In the genomic region with DNA sequence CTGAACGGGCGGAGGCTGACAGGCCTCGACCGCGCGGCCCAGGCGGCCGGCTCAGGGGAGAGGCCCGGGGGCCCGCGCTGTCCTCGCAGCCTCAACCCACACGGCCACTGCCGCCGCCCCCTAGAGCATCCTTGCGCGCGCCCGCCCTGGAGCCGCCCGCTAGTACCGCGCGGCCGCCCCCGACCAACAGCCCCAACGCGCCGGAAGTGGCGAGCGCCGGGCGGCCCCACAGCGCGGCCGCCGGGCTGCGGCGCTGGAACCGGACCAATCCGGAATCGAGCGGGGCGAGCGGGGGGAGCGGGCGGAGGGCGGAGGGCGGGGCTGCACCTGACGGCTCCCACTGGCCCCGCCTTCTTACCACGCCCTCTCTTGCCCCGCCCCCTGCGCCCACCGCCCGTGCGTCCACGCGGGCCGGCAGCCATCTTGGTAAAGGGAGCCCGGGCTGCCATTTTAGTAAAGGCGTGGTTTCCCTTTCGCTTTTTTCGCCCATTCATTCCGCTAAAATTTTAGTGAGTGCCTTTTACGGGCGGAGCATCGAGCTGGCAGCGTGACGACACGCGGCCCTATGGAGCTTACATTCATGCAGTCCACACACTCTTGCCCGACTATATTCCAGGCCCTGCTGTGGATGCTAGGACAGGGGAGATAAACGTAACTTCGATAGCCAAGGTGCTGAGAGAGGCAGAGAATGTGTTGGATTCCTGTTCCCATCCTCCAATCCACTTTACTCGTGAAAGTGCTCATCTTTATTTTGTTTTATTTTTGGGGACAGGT, we compare ENCODE assay signal across 1 cellular context.
TF ChIP-seq lines count a peak whose summit lies in the region.

A gene with protein sequence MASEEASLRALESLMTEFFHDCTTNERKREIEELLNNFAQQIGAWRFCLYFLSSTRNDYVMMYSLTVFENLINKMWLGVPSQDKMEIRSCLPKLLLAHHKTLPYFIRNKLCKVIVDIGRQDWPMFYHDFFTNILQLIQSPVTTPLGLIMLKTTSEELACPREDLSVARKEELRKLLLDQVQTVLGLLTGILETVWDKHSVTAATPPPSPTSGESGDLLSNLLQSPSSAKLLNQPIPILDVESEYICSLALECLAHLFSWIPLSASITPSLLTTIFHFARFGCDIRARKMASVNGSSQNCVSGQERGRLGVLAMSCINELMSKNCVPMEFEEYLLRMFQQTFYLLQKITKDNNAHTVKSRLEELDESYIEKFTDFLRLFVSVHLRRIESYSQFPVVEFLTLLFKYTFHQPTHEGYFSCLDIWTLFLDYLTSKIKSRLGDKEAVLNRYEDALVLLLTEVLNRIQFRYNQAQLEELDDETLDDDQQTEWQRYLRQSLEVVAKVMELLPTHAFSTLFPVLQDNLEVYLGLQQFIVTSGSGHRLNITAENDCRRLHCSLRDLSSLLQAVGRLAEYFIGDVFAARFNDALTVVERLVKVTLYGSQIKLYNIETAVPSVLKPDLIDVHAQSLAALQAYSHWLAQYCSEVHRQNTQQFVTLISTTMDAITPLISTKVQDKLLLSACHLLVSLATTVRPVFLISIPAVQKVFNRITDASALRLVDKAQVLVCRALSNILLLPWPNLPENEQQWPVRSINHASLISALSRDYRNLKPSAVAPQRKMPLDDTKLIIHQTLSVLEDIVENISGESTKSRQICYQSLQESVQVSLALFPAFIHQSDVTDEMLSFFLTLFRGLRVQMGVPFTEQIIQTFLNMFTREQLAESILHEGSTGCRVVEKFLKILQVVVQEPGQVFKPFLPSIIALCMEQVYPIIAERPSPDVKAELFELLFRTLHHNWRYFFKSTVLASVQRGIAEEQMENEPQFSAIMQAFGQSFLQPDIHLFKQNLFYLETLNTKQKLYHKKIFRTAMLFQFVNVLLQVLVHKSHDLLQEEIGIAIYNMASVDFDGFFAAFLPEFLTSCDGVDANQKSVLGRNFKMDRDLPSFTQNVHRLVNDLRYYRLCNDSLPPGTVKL (minus strand): TSS at position 208 of the 774 bp plus-strand sequence. CDS start 597 bp downstream, outside the sequence.

TF ChIP-seq in GM12878, 131 proteins besides CTCF, POLR2A, EP300 and RAD21 (continued from another document):
- TF ChIP-seq, protein P1, sequence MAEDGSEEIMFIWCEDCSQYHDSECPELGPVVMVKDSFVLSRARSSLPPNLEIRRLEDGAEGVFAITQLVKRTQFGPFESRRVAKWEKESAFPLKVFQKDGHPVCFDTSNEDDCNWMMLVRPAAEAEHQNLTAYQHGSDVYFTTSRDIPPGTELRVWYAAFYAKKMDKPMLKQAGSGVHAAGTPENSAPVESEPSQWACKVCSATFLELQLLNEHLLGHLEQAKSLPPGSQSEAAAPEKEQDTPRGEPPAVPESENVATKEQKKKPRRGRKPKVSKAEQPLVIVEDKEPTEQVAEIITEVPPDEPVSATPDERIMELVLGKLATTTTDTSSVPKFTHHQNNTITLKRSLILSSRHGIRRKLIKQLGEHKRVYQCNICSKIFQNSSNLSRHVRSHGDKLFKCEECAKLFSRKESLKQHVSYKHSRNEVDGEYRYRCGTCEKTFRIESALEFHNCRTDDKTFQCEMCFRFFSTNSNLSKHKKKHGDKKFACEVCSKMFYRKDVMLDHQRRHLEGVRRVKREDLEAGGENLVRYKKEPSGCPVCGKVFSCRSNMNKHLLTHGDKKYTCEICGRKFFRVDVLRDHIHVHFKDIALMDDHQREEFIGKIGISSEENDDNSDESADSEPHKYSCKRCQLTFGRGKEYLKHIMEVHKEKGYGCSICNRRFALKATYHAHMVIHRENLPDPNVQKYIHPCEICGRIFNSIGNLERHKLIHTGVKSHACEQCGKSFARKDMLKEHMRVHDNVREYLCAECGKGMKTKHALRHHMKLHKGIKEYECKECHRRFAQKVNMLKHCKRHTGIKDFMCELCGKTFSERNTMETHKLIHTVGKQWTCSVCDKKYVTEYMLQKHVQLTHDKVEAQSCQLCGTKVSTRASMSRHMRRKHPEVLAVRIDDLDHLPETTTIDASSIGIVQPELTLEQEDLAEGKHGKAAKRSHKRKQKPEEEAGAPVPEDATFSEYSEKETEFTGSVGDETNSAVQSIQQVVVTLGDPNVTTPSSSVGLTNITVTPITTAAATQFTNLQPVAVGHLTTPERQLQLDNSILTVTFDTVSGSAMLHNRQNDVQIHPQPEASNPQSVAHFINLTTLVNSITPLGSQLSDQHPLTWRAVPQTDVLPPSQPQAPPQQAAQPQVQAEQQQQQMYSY (CRISPR knock-in tag; IDR thresholded peaks at IDR 0.05) = no peak
- TF ChIP-seq IKZF1 (conservative IDR thresholded peaks at IDR 0.05) = peak; percentile 67
- TF ChIP-seq ZNF217 (IDR thresholded peaks at IDR 0.05) = no peak
- TF ChIP-seq NBN (IDR thresholded peaks at IDR 0.05) = peak; percentile 89
- TF ChIP-seq, protein P2, sequence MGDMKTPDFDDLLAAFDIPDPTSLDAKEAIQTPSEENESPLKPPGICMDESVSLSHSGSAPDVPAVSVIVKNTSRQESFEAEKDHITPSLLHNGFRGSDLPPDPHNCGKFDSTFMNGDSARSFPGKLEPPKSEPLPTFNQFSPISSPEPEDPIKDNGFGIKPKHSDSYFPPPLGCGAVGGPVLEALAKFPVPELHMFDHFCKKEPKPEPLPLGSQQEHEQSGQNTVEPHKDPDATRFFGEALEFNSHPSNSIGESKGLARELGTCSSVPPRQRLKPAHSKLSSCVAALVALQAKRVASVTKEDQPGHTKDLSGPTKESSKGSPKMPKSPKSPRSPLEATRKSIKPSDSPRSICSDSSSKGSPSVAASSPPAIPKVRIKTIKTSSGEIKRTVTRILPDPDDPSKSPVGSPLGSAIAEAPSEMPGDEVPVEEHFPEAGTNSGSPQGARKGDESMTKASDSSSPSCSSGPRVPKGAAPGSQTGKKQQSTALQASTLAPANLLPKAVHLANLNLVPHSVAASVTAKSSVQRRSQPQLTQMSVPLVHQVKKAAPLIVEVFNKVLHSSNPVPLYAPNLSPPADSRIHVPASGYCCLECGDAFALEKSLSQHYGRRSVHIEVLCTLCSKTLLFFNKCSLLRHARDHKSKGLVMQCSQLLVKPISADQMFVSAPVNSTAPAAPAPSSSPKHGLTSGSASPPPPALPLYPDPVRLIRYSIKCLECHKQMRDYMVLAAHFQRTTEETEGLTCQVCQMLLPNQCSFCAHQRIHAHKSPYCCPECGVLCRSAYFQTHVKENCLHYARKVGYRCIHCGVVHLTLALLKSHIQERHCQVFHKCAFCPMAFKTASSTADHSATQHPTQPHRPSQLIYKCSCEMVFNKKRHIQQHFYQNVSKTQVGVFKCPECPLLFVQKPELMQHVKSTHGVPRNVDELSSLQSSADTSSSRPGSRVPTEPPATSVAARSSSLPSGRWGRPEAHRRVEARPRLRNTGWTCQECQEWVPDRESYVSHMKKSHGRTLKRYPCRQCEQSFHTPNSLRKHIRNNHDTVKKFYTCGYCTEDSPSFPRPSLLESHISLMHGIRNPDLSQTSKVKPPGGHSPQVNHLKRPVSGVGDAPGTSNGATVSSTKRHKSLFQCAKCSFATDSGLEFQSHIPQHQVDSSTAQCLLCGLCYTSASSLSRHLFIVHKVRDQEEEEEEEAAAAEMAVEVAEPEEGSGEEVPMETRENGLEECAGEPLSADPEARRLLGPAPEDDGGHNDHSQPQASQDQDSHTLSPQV (IDR thresholded peaks at IDR 0.05) = peak; percentile 59
- TF ChIP-seq SREBF2 (IDR thresholded peaks at IDR 0.05; ENCODE audit: low read length) = no peak
- TF ChIP-seq NRF1 (conservative IDR thresholded peaks at IDR 0.05; ENCODE audit: low read depth, low read length) = no peak
- TF ChIP-seq, protein P3, sequence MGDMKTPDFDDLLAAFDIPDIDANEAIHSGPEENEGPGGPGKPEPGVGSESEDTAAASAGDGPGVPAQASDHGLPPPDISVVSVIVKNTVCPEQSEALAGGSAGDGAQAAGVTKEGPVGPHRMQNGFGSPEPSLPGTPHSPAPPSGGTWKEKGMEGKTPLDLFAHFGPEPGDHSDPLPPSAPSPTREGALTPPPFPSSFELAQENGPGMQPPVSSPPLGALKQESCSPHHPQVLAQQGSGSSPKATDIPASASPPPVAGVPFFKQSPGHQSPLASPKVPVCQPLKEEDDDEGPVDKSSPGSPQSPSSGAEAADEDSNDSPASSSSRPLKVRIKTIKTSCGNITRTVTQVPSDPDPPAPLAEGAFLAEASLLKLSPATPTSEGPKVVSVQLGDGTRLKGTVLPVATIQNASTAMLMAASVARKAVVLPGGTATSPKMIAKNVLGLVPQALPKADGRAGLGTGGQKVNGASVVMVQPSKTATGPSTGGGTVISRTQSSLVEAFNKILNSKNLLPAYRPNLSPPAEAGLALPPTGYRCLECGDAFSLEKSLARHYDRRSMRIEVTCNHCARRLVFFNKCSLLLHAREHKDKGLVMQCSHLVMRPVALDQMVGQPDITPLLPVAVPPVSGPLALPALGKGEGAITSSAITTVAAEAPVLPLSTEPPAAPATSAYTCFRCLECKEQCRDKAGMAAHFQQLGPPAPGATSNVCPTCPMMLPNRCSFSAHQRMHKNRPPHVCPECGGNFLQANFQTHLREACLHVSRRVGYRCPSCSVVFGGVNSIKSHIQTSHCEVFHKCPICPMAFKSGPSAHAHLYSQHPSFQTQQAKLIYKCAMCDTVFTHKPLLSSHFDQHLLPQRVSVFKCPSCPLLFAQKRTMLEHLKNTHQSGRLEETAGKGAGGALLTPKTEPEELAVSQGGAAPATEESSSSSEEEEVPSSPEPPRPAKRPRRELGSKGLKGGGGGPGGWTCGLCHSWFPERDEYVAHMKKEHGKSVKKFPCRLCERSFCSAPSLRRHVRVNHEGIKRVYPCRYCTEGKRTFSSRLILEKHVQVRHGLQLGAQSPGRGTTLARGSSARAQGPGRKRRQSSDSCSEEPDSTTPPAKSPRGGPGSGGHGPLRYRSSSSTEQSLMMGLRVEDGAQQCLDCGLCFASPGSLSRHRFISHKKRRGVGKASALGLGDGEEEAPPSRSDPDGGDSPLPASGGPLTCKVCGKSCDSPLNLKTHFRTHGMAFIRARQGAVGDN (IDR thresholded peaks at IDR 0.05) = peak; percentile 78
- TF ChIP-seq, protein P4, sequence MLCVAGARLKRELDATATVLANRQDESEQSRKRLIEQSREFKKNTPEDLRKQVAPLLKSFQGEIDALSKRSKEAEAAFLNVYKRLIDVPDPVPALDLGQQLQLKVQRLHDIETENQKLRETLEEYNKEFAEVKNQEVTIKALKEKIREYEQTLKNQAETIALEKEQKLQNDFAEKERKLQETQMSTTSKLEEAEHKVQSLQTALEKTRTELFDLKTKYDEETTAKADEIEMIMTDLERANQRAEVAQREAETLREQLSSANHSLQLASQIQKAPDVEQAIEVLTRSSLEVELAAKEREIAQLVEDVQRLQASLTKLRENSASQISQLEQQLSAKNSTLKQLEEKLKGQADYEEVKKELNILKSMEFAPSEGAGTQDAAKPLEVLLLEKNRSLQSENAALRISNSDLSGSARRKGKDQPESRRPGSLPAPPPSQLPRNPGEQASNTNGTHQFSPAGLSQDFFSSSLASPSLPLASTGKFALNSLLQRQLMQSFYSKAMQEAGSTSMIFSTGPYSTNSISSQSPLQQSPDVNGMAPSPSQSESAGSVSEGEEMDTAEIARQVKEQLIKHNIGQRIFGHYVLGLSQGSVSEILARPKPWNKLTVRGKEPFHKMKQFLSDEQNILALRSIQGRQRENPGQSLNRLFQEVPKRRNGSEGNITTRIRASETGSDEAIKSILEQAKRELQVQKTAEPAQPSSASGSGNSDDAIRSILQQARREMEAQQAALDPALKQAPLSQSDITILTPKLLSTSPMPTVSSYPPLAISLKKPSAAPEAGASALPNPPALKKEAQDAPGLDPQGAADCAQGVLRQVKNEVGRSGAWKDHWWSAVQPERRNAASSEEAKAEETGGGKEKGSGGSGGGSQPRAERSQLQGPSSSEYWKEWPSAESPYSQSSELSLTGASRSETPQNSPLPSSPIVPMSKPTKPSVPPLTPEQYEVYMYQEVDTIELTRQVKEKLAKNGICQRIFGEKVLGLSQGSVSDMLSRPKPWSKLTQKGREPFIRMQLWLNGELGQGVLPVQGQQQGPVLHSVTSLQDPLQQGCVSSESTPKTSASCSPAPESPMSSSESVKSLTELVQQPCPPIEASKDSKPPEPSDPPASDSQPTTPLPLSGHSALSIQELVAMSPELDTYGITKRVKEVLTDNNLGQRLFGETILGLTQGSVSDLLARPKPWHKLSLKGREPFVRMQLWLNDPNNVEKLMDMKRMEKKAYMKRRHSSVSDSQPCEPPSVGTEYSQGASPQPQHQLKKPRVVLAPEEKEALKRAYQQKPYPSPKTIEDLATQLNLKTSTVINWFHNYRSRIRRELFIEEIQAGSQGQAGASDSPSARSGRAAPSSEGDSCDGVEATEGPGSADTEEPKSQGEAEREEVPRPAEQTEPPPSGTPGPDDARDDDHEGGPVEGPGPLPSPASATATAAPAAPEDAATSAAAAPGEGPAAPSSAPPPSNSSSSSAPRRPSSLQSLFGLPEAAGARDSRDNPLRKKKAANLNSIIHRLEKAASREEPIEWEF (IDR thresholded peaks at IDR 0.05; ENCODE audit: insufficient replicate concordance, low read depth, low read length) = no peak
- no peak for TF ChIP-seq ESRRA (IDR thresholded peaks at IDR 0.05; ENCODE audit: low read length)
- TF ChIP-seq FOXK2 (IDR thresholded peaks at IDR 0.05) = peak; percentile 51; the same call in 1 of the 2 replicates
- TF ChIP-seq MTA2 (IDR thresholded peaks at IDR 0.05; ENCODE audit: low read depth) = no peak
- TF ChIP-seq RELA (IDR thresholded peaks at IDR 0.05; ENCODE audit: borderline replicate concordance, partially characterized antibody) = no peak
- TF ChIP-seq BMI1 (IDR thresholded peaks at IDR 0.05; ENCODE audit: borderline replicate concordance) = no peak
- TF ChIP-seq PAX5 (IDR thresholded peaks at IDR 0.05; ENCODE audit: borderline replicate concordance, low read depth, low read length) = no peak; the same call in 1 of the 2 replicates
- TF ChIP-seq IRF4 (IDR thresholded peaks at IDR 0.05; ENCODE audit: low read depth, low read length) = peak; percentile 56; the same call in 1 of the 2 replicates
- 0 out of 2 replicates have a peak, but pooled peaks have one; percentile 27 for TF ChIP-seq TCF12 (IDR thresholded peaks at IDR 0.05; ENCODE audit: low read depth, low read length)
- TF ChIP-seq CBFB (IDR thresholded peaks at IDR 0.05; ENCODE audit: low read depth) = no peak
- TF ChIP-seq ZBED1 (IDR thresholded peaks at IDR 0.05; ENCODE audit: borderline replicate concordance) = no peak
- TF ChIP-seq RFX5 (IDR thresholded peaks at IDR 0.05; ENCODE audit: low read depth, low read length) = no peak
- TF ChIP-seq, protein P5, sequence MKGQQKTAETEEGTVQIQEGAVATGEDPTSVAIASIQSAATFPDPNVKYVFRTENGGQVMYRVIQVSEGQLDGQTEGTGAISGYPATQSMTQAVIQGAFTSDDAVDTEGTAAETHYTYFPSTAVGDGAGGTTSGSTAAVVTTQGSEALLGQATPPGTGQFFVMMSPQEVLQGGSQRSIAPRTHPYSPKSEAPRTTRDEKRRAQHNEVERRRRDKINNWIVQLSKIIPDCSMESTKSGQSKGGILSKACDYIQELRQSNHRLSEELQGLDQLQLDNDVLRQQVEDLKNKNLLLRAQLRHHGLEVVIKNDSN (IDR thresholded peaks at IDR 0.05; ENCODE audit: borderline replicate concordance, extremely low read length, insufficient read depth, low read depth, low read length) = peak; percentile 35
- 0 out of 2 replicates have a peak, but pooled peaks have one; percentile 60 for TF ChIP-seq ZSCAN29 (IDR thresholded peaks at IDR 0.05)
- no peak for TF ChIP-seq NR2C2 (IDR thresholded peaks at IDR 0.05; ENCODE audit: borderline replicate concordance, control insufficient read depth, insufficient read length, low read depth)
- TF ChIP-seq CBX3 (IDR thresholded peaks at IDR 0.05; ENCODE audit: borderline replicate concordance, low read depth) = no peak
- TF ChIP-seq SMAD5 (IDR thresholded peaks at IDR 0.05; ENCODE audit: low read depth) = no peak
- TF ChIP-seq ASH2L (IDR thresholded peaks at IDR 0.05; ENCODE audit: borderline replicate concordance, low read depth) = no peak
